ENCODE assay signal across 12 cellular contexts in the genomic region with DNA sequence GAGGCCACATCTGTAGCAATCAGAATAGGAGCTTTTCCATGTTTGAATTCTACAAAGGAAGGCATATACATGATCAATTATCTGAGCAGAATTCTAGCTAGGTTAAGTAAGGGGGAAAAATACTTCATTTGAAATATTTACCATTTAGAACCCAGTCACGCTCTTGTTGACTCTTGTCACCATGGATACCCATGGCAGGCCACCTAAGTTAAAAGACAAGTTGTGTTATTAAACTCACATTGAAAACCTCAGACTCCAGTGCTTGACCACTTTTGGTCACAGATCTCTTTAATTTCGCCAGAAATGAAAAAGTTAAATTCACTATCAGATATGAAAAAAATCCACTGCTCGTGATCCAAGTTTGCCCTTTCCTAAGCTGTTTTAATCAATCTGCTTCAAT. TPM values are rescaled to one million over a fixed set of nuclear protein-coding genes. Genes with fewer than 3 reads are reported as not detected.
DNase-seq lines count a peak whose midpoint lies in the region; ATAC-seq and TF ChIP-seq lines count a peak whose summit lies in the region.
"Had no signal": no experiment of that assay in that cellular context is flagged by ENCODE, and none has a peak within 500 bp of the region (broad histone marks: within the 10 kb centered on the region; RNA-seq: fewer than 3 reads in every experiment).

No MANE protein-coding gene starts in this region.

- POLR2A ChIA-PET in CD8-positive, alpha-beta T cell (lab: Charles Lee): interaction anchor here (0.9 to 1.5 kb wide), 3 partner anchors 8 to 11 kb away, joined by 3 to 4 read pairs (median 4); no protein-coding TSS in a partner anchor

- H3K36me3 Mint-ChIP-seq in CD8-positive, alpha-beta T cell: peaks cover 91% of the 10 kb centered on the region
- peaks cover 72% of the 10 kb centered on the region for H3K36me3 Mint-ChIP-seq in brain
- H3K36me3 Mint-ChIP-seq in natural killer cell: peaks cover 78% of the 10 kb centered on the region

- H3K27me3 Mint-ChIP-seq in CD8-positive, alpha-beta T cell (ENCODE audit: low read depth): no peaks in the 10 kb centered on the region
- peaks cover 21% of the 10 kb centered on the region for H3K27me3 Mint-ChIP-seq in brain
- no peaks in the 10 kb centered on the region for H3K27me3 Mint-ChIP-seq in natural killer cell (ENCODE audit: low read depth in 2 of 2)

- H3K9me3 Mint-ChIP-seq in CD8-positive, alpha-beta T cell: no peaks in the 10 kb centered on the region
- H3K9me3 Mint-ChIP-seq in brain: peaks cover 0 to 3% (median 0%) of the 10 kb centered on the region in 5 experiments
- H3K9me3 Mint-ChIP-seq in natural killer cell: no peaks in the 10 kb centered on the region

- intact Hi-C loops in CD8-positive, alpha-beta T cell (cut with DNase I, micrococcal nuclease): no loop called here
- intact Hi-C loops in natural killer cell (cut with micrococcal nuclease): no loop called here
- intact Hi-C loops in testis (cut with DNase I; ENCODE audit: low total_unique reads): no loop called here

- no peaks in the 10 kb centered on the region for H3K9me3 ChIP-seq in CD8-positive, alpha-beta T cell (ENCODE audit: low read length)
- H3K9me3 ChIP-seq in HUES64 (ENCODE audit: insufficient read depth, low read depth, low read length): no peaks in the 10 kb centered on the region
- H3K9me3 ChIP-seq in testis: no peaks in the 10 kb centered on the region

- peak overlapping the region; percentile 6 for H3K4me3 Mint-ChIP-seq in CD8-positive, alpha-beta T cell
- H3K4me3 Mint-ChIP-seq in brain: peak overlapping the region; percentile 37 to 100 (median 49)
- peak overlapping the region; percentile 47 for H3K4me3 Mint-ChIP-seq in natural killer cell

- H3K27me3 ChIP-seq in CD8-positive, alpha-beta T cell (ENCODE audit: insufficient read depth, low read length): no peaks in the 10 kb centered on the region
- H3K27me3 ChIP-seq in HUES64 (ENCODE audit: insufficient read depth, low read length) (no peaks in the 10 kb centered on the region), testis (no peaks in the 10 kb centered on the region)

- H3K4me1 Mint-ChIP-seq in CD8-positive, alpha-beta T cell (ENCODE audit: low read depth): peaks cover 77% of the 10 kb centered on the region
- H3K4me1 Mint-ChIP-seq in brain: peaks cover 78% of the 10 kb centered on the region
- peaks cover 87 to 88% of the 10 kb centered on the region in 2 donors for H3K4me1 Mint-ChIP-seq in natural killer cell

- TF ChIP-seq POLR2A in testis (IDR thresholded peaks at IDR 0.05): no peak

- no peak overlapping the region for H3K4me3 ChIP-seq in CD8-positive, alpha-beta T cell (ENCODE audit: low read depth, low read length)
- no peak overlapping the region for H3K4me3 ChIP-seq in HUES64 (ENCODE audit: low read length)
- no peak overlapping the region for H3K4me3 ChIP-seq in testis

- CTCF ChIA-PET in CD8-positive, alpha-beta T cell (lab: Charles Lee): interaction anchor here (1.1 to 2.5 kb wide), 4 partner anchors 8 to 82 kb away, joined by 3 to 14 read pairs (median 4); no protein-coding TSS in a partner anchor

- 97% methylated on average over 3 of the region's 3 CpGs for WGBS in HUES64
- 66 to 68% methylated on average over 3 of the region's 3 CpGs for WGBS in testis, 2 donors

- H3K4me1 ChIP-seq in CD8-positive, alpha-beta T cell (ENCODE audit: insufficient read depth, low read length): peaks cover 50% of the 10 kb centered on the region
- H3K4me1 ChIP-seq in HUES64 (ENCODE audit: insufficient read depth, low read length) (peaks cover 24% of the 10 kb centered on the region; the same call in 1 of the 2 replicates), testis (peaks cover 15% of the 10 kb centered on the region)

- no peak for ATAC-seq in CD8-positive, alpha-beta T cell
- no peak for ATAC-seq in natural killer cell
- no peak for ATAC-seq in HG03108 (IDR thresholded peaks at IDR 0.05; ENCODE audit: unreplicated experiment)

- H3K9ac ChIP-seq in HUES64 (ENCODE audit: low read depth, low read length): no peak overlapping the region

- no peak for DNase-seq in CD8-positive, alpha-beta T cell
- DNase-seq in natural killer cell: no peak
- no peak for DNase-seq in testis
- no peak for DNase-seq in stimulated activated CD4-positive, alpha-beta T cell treated with anti-CD3 and anti-CD28 coated beads, Interleukin-15, amount 100 ng/mL, for 24 hours
- DNase-seq in hippocampal formation (lab: John Stamatoyannopoulos, UW): no peak
- DNase-seq: activated CD4-positive, alpha-beta T cell treated with anti-CD3 and anti-CD28 coated beads, Interleukin-2, amount 50 U/mL, for 1 hour; Karpas-422; NCI-H2171; SHP77 had no signal

- TF ChIP-seq CTCF in CD8-positive, alpha-beta T cell (IDR thresholded peaks at IDR 0.05): no peak
- TF ChIP-seq CTCF in brain (conservative IDR thresholded peaks at IDR 0.05) (no peak), natural killer cell (IDR thresholded peaks at IDR 0.05) (no peak), testis (IDR thresholded peaks at IDR 0.05) (no peak)

- no peak overlapping the region for H3K27ac ChIP-seq in CD8-positive, alpha-beta T cell (ENCODE audit: low read depth, low read length)
- H3K27ac ChIP-seq in HUES64 (ENCODE audit: low read depth, low read length) (peak overlapping the region; percentile 15; the same call in 1 of the 2 replicates), testis (no peak overlapping the region)

- peak overlapping the region; percentile 1 for H3K27ac Mint-ChIP-seq in CD8-positive, alpha-beta T cell
- peak overlapping the region in 3 of 5 experiments; percentile 60 to 100 (median 64) for H3K27ac Mint-ChIP-seq in brain
- H3K27ac Mint-ChIP-seq in natural killer cell: peak overlapping the region; percentile 97 to 99

- H3K36me3 ChIP-seq in CD8-positive, alpha-beta T cell (ENCODE audit: insufficient read depth, low read length): peaks cover 57% of the 10 kb centered on the region
- H3K36me3 ChIP-seq in HUES64 (ENCODE audit: insufficient read depth, low read length) (peaks cover 77% of the 10 kb centered on the region), testis (ENCODE audit: low read depth, missing control alignments) (no peaks in the 10 kb centered on the region)

RNA-seq across cellular contexts. Expression of a gene that starts 4.1 kb away (rescaled TPM):
- total RNA-seq in CD8-positive, alpha-beta T cell: 1,000 to 10,000 TPM; 2,300 to 2,332 TPM
- polyA plus RNA-seq in HUES64 (2013, experiment 1 of 2): 432 TPM
- 438 TPM for polyA plus RNA-seq in HUES64 (2013, experiment 2 of 2)
- polyA plus RNA-seq in brain (ENCODE audit: insufficient read depth, low read depth, low replicate concordance) (371 TPM), testis (ENCODE audit: insufficient read depth, low read depth, low replicate concordance) (516 TPM)
- total RNA-seq in natural killer cell (1,000 to 10,000 TPM; 2,956 to 3,334 (median 3,276) TPM), testis (100 to 1,000 TPM; 557 to 697 TPM)

RNA-seq across cellular contexts. Expression of a gene that starts 4.8 kb away (rescaled TPM):
- total RNA-seq in CD8-positive, alpha-beta T cell: 100 to 1,000 TPM; 248 to 282 TPM
- polyA plus RNA-seq in HUES64 (2013, experiment 1 of 2): 35.7 TPM
- 37.3 TPM for polyA plus RNA-seq in HUES64 (2013, experiment 2 of 2)
- polyA plus RNA-seq in brain (ENCODE audit: insufficient read depth, low read depth, low replicate concordance) (12.4 TPM), testis (ENCODE audit: insufficient read depth, low read depth, low replicate concordance) (54.1 TPM)
- total RNA-seq in natural killer cell (100 to 1,000 TPM; 152 to 187 (median 186) TPM), testis (10 to 100 TPM; 73.6 to 93.5 TPM)

RNA-seq across cellular contexts. Expression of a gene that starts 5.2 kb away (rescaled TPM):
- 10 to 100 TPM; 28.1 to 32.7 TPM for total RNA-seq in CD8-positive, alpha-beta T cell
- 17.4 TPM for polyA plus RNA-seq in HUES64 (2013, experiment 1 of 2)
- polyA plus RNA-seq in HUES64 (2013, experiment 2 of 2): 18.3 TPM
- polyA plus RNA-seq in brain (ENCODE audit: insufficient read depth, low read depth, low replicate concordance) (4.6 TPM), testis (ENCODE audit: insufficient read depth, low read depth, low replicate concordance) (47.1 TPM)
- total RNA-seq in natural killer cell (10 to 100 TPM; 34.7 to 65.3 (median 41.2) TPM), testis (10 to 100 TPM; 19.0 to 29.7 TPM)

RNA-seq across cellular contexts. Expression of a gene that starts 53.1 kb away (rescaled TPM):
- total RNA-seq in CD8-positive, alpha-beta T cell: not detected
- not detected for polyA plus RNA-seq in HUES64 (2013, experiment 1 of 2)
- not detected for polyA plus RNA-seq in HUES64 (2013, experiment 2 of 2)
- polyA plus RNA-seq in brain (ENCODE audit: insufficient read depth, low read depth, low replicate concordance) (0.90 TPM), testis (ENCODE audit: insufficient read depth, low read depth, low replicate concordance) (3.7 TPM)
- total RNA-seq in natural killer cell (10 to 100 TPM in 1 of 3 donors, 1 to 10 TPM in 2; 2.2 to 12.0 (median 3.3) TPM), testis (1 to 10 TPM; 3.1 to 5.5 TPM)

Comparison
In these comparisons a context has a peak if more than half of its experiments do, and no peak if none do; other contexts are left out.
1. H3K27ac Mint-ChIP-seq: peak in every context shown above with its lines; median percentile 98 in natural killer cell; 64 in brain; 1 in CD8-positive, alpha-beta T cell.